Comparison of ENCODE assay signal across 8 cellular contexts in the genomic region with DNA sequence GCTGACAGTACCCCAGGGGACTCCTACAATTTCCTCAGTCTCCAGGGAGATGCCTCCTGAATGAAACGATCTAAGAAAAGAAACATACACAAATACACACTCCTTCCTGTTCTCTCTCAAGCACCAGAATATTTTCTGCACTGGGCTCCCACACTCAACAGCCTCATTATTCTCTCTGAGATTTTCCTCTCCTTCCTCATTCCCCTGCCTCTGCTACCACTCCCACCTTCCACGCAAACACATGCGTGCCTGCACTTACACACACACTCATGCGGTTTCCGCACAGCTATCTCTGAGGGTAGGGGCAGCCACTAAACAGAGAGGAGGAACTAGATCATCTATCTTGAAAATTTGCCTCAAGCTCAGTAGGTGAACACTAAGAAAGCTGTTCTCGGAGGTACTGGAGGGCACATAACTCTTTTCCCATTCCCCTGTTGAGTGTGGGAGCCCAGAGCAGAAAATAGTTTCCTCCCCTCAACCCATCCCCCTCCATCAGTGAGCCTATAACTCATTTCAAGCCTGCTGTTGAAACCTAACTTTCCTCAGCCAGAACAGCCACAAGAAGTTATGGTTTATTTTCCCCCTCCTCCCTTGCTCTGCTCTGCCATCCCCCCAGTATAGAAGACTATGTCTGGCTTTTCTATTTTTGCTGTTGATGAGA. TPM values are rescaled to one million over a fixed set of nuclear protein-coding genes. Genes with fewer than 3 reads are reported as not detected.
DNase-seq lines count a peak whose midpoint lies in the region; ATAC-seq and TF ChIP-seq lines count a peak whose summit lies in the region.

No MANE protein-coding gene starts in this region.

- H3F3A ChIP-seq in GM23338 (replicated peaks; ENCODE audit: low read depth): no peaks in the 10 kb centered on the region

- H3K36me3 ChIP-seq in GM23338 (ENCODE audit: insufficient read depth) (no peaks in the 10 kb centered on the region), stomach (no peaks in the 10 kb centered on the region)

- no peaks in the 10 kb centered on the region for H3K9me3 ChIP-seq in stomach

- no peaks in the 10 kb centered on the region for H3K27me3 ChIP-seq in GM23338 (ENCODE audit: insufficient read depth)
- H3K27me3 ChIP-seq in stomach: no peaks in the 10 kb centered on the region

- no peak for TF ChIP-seq CTCF in GM23338 (conservative IDR thresholded peaks at IDR 0.05; ENCODE audit: low read depth in 2 of 2)
- TF ChIP-seq CTCF in osteocyte (IDR thresholded peaks at IDR 0.05): no peak
- TF ChIP-seq CTCF in stomach (IDR thresholded peaks at IDR 0.05): no peak

- no peaks in the 10 kb centered on the region for H4K20me1 ChIP-seq in GM23338 (replicated peaks; ENCODE audit: insufficient read depth)

- intact Hi-C loops in stomach (cut with DNase I; ENCODE audit: low total_unique reads): no loop called here

- no peaks in the 10 kb centered on the region for H3K9me3 Mint-ChIP-seq in GM23338
- H3K9me3 Mint-ChIP-seq in osteocyte (ENCODE audit: unreplicated experiment): peaks cover 18% of the 10 kb centered on the region

- H3K4me1 Mint-ChIP-seq in GM23338: peaks cover 19% of the 10 kb centered on the region
- H3K4me1 Mint-ChIP-seq in osteocyte (ENCODE audit: unreplicated experiment): peaks cover 16% of the 10 kb centered on the region

- H3K79me2 ChIP-seq in GM23338 (replicated peaks; ENCODE audit: insufficient read depth): no peaks in the 10 kb centered on the region

- H2AFZ ChIP-seq in GM23338: peak overlapping the region; percentile 96

- H3K27ac ChIP-seq in GM23338 (ENCODE audit: low read depth) (no peak overlapping the region), stomach (no peak overlapping the region)

- no peak overlapping the region for H3K4me3 ChIP-seq in GM23338
- H3K4me3 ChIP-seq in stomach: no peak overlapping the region

- H3K27me3 Mint-ChIP-seq in GM23338 (ENCODE audit: insufficient read depth, low read depth, poor library complexity) (no peaks in the 10 kb centered on the region), osteocyte (ENCODE audit: unreplicated experiment) (no peaks in the 10 kb centered on the region)

- no peak for TF ChIP-seq EP300 in stomach (IDR thresholded peaks at IDR 0.05)

- no peak overlapping the region for H3K4me3 Mint-ChIP-seq in GM23338
- peak overlapping the region; percentile 44 for H3K4me3 Mint-ChIP-seq in osteocyte (ENCODE audit: unreplicated experiment)

- H3K27ac Mint-ChIP-seq in GM23338 (peak overlapping the region; percentile 33; the same call in 1 of the 2 replicates), osteocyte (ENCODE audit: unreplicated experiment) (peak overlapping the region; percentile 73)

- H3K4me2 ChIP-seq in GM23338: peak overlapping the region; percentile 66

- DNase-seq in GM23338 (ENCODE audit: low spot score) (peak; percentile 15), MV-4-11 (lab: John Stamatoyannopoulos, UW) (peak; percentile 92), amniotic epithelial cell (ENCODE audit: low read depth) (peak; percentile 91), osteocyte (ENCODE audit: extremely low spot score, unreplicated experiment) (no peak), OCI-M2 (lab: John Stamatoyannopoulos, UW; ENCODE audit: unreplicated experiment) (no peak), stomach (no peak), DMS114 treated with DMSO at 0.1 percent for 48 hours (lab: John Stamatoyannopoulos, UW; ENCODE audit: unreplicated experiment) (no peak)

- no peak for TF ChIP-seq POLR2A in stomach (IDR thresholded peaks at IDR 0.05)

- ATAC-seq in GM18519 (IDR thresholded peaks at IDR 0.05; ENCODE audit: low FRiP score, unreplicated experiment): peak; percentile 83
- peak; percentile 67 for ATAC-seq in GM23338

- H3K36me3 Mint-ChIP-seq in GM23338 (ENCODE audit: low read depth) (no peaks in the 10 kb centered on the region), osteocyte (ENCODE audit: unreplicated experiment) (no peaks in the 10 kb centered on the region)

- 20 to 27% (median 23%) methylated on average over 6 of the region's 6 CpGs for WGBS in stomach, 5 donors

- H3K4me1 ChIP-seq in GM23338 (ENCODE audit: insufficient read depth) (peaks cover 20% of the 10 kb centered on the region), stomach (peaks cover 0 to 13% (median 6%) of the 10 kb centered on the region in 4 donors)

- no peaks in the 10 kb centered on the region for H3K9me2 ChIP-seq in GM23338 (ENCODE audit: insufficient read depth)

TF ChIP-seq in GM23338, 12 proteins besides CTCF, POLR2A, EP300 and RAD21:
- TF ChIP-seq EZH2 (IDR thresholded peaks at IDR 0.05; ENCODE audit: low read depth, unreplicated experiment) (no peak), ZNF114 (CRISPR knock-in tag; IDR thresholded peaks at IDR 0.05) (no peak), POLR2AphosphoS5 (IDR thresholded peaks at IDR 0.05; ENCODE audit: low read depth) (no peak)
- TF ChIP-seq, protein P1, sequence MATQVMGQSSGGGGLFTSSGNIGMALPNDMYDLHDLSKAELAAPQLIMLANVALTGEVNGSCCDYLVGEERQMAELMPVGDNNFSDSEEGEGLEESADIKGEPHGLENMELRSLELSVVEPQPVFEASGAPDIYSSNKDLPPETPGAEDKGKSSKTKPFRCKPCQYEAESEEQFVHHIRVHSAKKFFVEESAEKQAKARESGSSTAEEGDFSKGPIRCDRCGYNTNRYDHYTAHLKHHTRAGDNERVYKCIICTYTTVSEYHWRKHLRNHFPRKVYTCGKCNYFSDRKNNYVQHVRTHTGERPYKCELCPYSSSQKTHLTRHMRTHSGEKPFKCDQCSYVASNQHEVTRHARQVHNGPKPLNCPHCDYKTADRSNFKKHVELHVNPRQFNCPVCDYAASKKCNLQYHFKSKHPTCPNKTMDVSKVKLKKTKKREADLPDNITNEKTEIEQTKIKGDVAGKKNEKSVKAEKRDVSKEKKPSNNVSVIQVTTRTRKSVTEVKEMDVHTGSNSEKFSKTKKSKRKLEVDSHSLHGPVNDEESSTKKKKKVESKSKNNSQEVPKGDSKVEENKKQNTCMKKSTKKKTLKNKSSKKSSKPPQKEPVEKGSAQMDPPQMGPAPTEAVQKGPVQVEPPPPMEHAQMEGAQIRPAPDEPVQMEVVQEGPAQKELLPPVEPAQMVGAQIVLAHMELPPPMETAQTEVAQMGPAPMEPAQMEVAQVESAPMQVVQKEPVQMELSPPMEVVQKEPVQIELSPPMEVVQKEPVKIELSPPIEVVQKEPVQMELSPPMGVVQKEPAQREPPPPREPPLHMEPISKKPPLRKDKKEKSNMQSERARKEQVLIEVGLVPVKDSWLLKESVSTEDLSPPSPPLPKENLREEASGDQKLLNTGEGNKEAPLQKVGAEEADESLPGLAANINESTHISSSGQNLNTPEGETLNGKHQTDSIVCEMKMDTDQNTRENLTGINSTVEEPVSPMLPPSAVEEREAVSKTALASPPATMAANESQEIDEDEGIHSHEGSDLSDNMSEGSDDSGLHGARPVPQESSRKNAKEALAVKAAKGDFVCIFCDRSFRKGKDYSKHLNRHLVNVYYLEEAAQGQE (IDR thresholded peaks at IDR 0.05; ENCODE audit: unreplicated experiment): no peak

RNA-seq across cellular contexts. Expression of a gene that starts 30.5 kb away (rescaled TPM):
- total RNA-seq in GM23338 (2014; rRNA removed; shearing (Covaris generic)): 6.9 and 10.2 TPM in 2 replicates
- polyA plus RNA-seq in GM23338 (2016; fragmentation: Nextera tagmentation; extraction: Ambion mirVana) (2.8 and 4.5 TPM in 2 replicates), stomach (10 to 100 TPM in 1 of 3 donors, 1 to 10 TPM in 2; 7.8 to 20.2 (median 9.5) TPM)
- total RNA-seq in osteocyte (152 and 163 TPM in 2 replicates), stomach (10 to 100 TPM in 4 of 5 donors, 1 to 10 TPM in 1; 7.2 to 73.4 (median 40.6) TPM)

Comparison
In these comparisons a context has a peak if more than half of its experiments do, and no peak if none do; other contexts are left out.
1. DNase-seq: peak in GM23338 (single experiment), MV-4-11 (single experiment) and amniotic epithelial cell (single experiment); none in osteocyte (single experiment), OCI-M2 (single experiment), stomach (single experiment) and DMS114 treated with DMSO at 0.1 percent for 48 hours (single experiment).